In the genomic region with DNA sequence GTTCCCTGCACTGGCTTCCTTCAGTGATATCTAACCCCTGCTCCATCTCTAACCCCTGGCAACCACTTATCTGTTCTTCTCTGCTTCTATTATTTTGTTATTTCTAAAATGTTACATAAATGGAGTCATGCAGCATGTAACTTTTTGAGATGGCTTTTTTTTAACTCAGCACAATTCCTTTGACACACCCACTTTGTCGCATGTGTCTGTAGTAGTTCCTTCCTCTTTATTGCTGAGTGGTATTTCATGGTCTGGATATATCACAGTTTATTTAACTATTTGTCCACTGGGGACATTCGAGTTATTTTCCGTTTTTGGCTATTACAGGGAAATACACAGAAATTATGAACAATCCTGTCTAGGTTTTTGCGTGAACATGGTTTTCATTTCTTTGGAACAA, we compare ENCODE assay signal across 17 cellular contexts.
"Had no signal": no experiment of that assay in that cellular context is flagged by ENCODE, and none has a peak within 500 bp of the region (broad histone marks: within the 10 kb centered on the region; RNA-seq: fewer than 3 reads in every experiment).

No MANE protein-coding gene starts in this region.

- ATAC-seq: activated naive CD8-positive, alpha-beta T cell treated with anti-CD3 and anti-CD28 coated beads, Interleukin-2, amount 50 U/mL, for 24 hours; heart left ventricle; left lobe of liver; stimulated activated naive CD8-positive, alpha-beta T cell treated with anti-CD3 and anti-CD28 coated beads, Interleukin-15, amount 100 ng/mL, for 72 hours; WTC11 had no signal

- H3K4me3 Mint-ChIP-seq: activated CD4-positive, alpha-beta T cell treated with anti-CD3 and anti-CD28 coated beads, Interleukin-2, amount 10 ng/mL, durations not matched to agents 24 days and 14 days; activated naive CD8-positive, alpha-beta T cell treated with anti-CD3 and anti-CD28 coated beads, Interleukin-2, amount 50 U/mL, for 24 hours; activated T-helper 1 cell treated with anti-CD3 and anti-CD28 coated beads, Interleukin-12 subunit alpha, Interleukin-12 subunit beta, Interleukin-2, Interleukin-4 antibody, amounts not matched to agents 30 ng/mL and 10 ng/mL and 1 ng/mL, durations not matched to agents 14 hours and 24 hours and 36 hours; stimulated activated naive CD8-positive, alpha-beta T cell treated with anti-CD3 and anti-CD28 coated beads, Interleukin-15, amount 100 ng/mL, for 72 hours; WTC11 had no signal

- H3K4me3 ChIP-seq: ascending aorta, cardiac muscle cell, coronary artery, heart left ventricle, thoracic aorta had no signal

- H3K9ac ChIP-seq: parathyroid adenoma had no signal

- H2AFZ ChIP-seq: parathyroid adenoma had no signal

- H3K27me3 Mint-ChIP-seq: activated CD4-positive, alpha-beta T cell treated with anti-CD3 and anti-CD28 coated beads, Interleukin-2, amount 10 ng/mL, durations not matched to agents 24 days and 14 days; activated naive CD8-positive, alpha-beta T cell treated with anti-CD3 and anti-CD28 coated beads, Interleukin-2, amount 50 U/mL, for 24 hours; stimulated activated naive CD8-positive, alpha-beta T cell treated with anti-CD3 and anti-CD28 coated beads, Interleukin-15, amount 100 ng/mL, for 72 hours had no signal

- H3K27ac Mint-ChIP-seq: activated CD4-positive, alpha-beta T cell treated with anti-CD3 and anti-CD28 coated beads, Interleukin-2, amount 10 ng/mL, durations not matched to agents 24 days and 14 days; activated naive CD8-positive, alpha-beta T cell treated with anti-CD3 and anti-CD28 coated beads, Interleukin-2, amount 50 U/mL, for 24 hours; activated T-helper 1 cell treated with anti-CD3 and anti-CD28 coated beads, Interleukin-12 subunit alpha, Interleukin-12 subunit beta, Interleukin-2, Interleukin-4 antibody, amounts not matched to agents 30 ng/mL and 10 ng/mL and 1 ng/mL, durations not matched to agents 14 hours and 24 hours and 36 hours had no signal

- DNase-seq: activated CD4-positive, alpha-beta T cell treated with anti-CD3 and anti-CD28 coated beads, Interleukin-2, amount 10 ng/mL, durations not matched to agents 24 days and 14 days; activated naive CD4-positive, alpha-beta T cell treated with Interleukin-2 at 50 U/mL for 16 hours; activated naive CD8-positive, alpha-beta T cell treated with anti-CD3 and anti-CD28 coated beads, Interleukin-2, amount 50 U/mL, for 24 hours; effector CD8-positive, alpha-beta T cell; heart left ventricle; islet precursor cell; stimulated activated CD4-positive, alpha-beta T cell treated with anti-CD3 and anti-CD28 coated beads, Interleukin-4, amount 100 ng/mL, for 1 hour; stimulated activated CD8-positive, alpha-beta memory T cell treated with anti-CD3 and anti-CD28 coated beads, Interleukin-4, amount 100 ng/mL, for 48 hours; stimulated activated naive CD8-positive, alpha-beta T cell treated with anti-CD3 and anti-CD28 coated beads, Interleukin-15, amount 100 ng/mL, for 72 hours had no signal

- H3K4me1 ChIP-seq: parathyroid adenoma had no signal

- H3K9me3 ChIP-seq: ascending aorta, heart left ventricle, thoracic aorta had no signal

- H3K9me3 Mint-ChIP-seq: activated CD4-positive, alpha-beta T cell treated with anti-CD3 and anti-CD28 coated beads, Interleukin-2, amount 10 ng/mL, durations not matched to agents 24 days and 14 days; activated naive CD8-positive, alpha-beta T cell treated with anti-CD3 and anti-CD28 coated beads, Interleukin-2, amount 50 U/mL, for 24 hours; activated T-helper 1 cell treated with anti-CD3 and anti-CD28 coated beads, Interleukin-12 subunit alpha, Interleukin-12 subunit beta, Interleukin-2, Interleukin-4 antibody, amounts not matched to agents 30 ng/mL and 10 ng/mL and 1 ng/mL, durations not matched to agents 14 hours and 24 hours and 36 hours; stimulated activated naive CD8-positive, alpha-beta T cell treated with anti-CD3 and anti-CD28 coated beads, Interleukin-15, amount 100 ng/mL, for 72 hours had no signal

- H3K27me3 ChIP-seq: ascending aorta, cardiac muscle cell, heart left ventricle had no signal

- H3K79me2 ChIP-seq: parathyroid adenoma had no signal

- H3K36me3 ChIP-seq: thoracic aorta had no signal

- H3K27ac ChIP-seq: ascending aorta, cardiac muscle cell, coronary artery, heart left ventricle, parathyroid adenoma, thoracic aorta had no signal
